ENCODE assay signal across 24 cellular contexts in the genomic region with DNA sequence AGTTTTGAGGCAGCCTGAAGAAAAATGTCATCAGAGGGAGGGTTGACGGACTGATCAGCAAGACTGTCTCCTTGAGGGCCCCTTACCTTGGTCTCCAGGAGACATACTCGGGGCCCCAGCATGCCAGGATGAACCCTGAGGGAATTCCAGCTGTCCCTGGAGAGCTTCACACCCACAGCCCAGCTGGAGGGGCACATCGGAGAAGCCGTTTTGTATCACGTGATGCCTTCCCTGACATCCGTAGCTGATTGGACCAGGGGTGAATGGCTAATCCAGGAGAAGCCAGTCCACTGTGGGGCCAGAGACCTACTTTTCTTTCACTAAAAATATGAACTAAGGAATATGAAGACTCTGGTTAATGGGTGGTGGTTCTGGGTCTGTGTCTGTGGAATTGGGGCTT.
"Had no signal": no experiment of that assay in that cellular context is flagged by ENCODE, and none has a peak within 500 bp of the region (broad histone marks: within the 10 kb centered on the region; RNA-seq: fewer than 3 reads in every experiment).

No MANE protein-coding gene starts in this region.

- H3K27me3 ChIP-seq: pancreas, sigmoid colon, spleen, tibial nerve, uterus had no signal

- H3K9me3 Mint-ChIP-seq: type B pancreatic cell had no signal

- H3K36me3 ChIP-seq: left ventricle myocardium inferior, pancreas, prostate gland, sigmoid colon, spleen, tibial nerve, uterus had no signal

- H3K4me3 ChIP-seq: left ventricle myocardium inferior, mucosa of descending colon, pancreas, prostate gland, sigmoid colon, spleen, tibial nerve, uterus had no signal

- H3K27me3 Mint-ChIP-seq: memory B cell; natural killer cell treated with Interleukin-12 subunit alpha and Interleukin-12 subunit beta and Interleukin-15 and Interleukin-18, amount 100 ng/mL, for 72 hours had no signal

- H3K9me3 ChIP-seq: mucosa of descending colon, pancreas, prostate gland, uterus had no signal

- H3K27ac Mint-ChIP-seq: memory B cell; naive thymus-derived CD4-positive, alpha-beta T cell; natural killer cell treated with Interleukin-12 subunit alpha and Interleukin-12 subunit beta and Interleukin-15 and Interleukin-18, amount 100 ng/mL, for 72 hours; stimulated activated effector memory CD8-positive, alpha-beta T cell treated with anti-CD3 and anti-CD28 coated beads, Interleukin-12 subunit alpha, Interleukin-12 subunit beta, amount 100 ng/mL, for 72 hours; stimulated activated naive CD8-positive, alpha-beta T cell treated with anti-CD3 and anti-CD28 coated beads, Interleukin-15, amount 100 ng/mL, for 72 hours; type B pancreatic cell had no signal

- H3K27ac ChIP-seq: left ventricle myocardium inferior, pancreas, prostate gland, sigmoid colon, spleen, tibial nerve, uterus had no signal

- DNase-seq: islet precursor cell; left ventricle myocardium inferior; midbrain; mucosa of descending colon; naive thymus-derived CD4-positive, alpha-beta T cell; nucleus accumbens; pancreas; posterior cingulate gyrus; retina; right cardiac atrium; sigmoid colon; small intestine; spleen; stimulated activated CD4-positive, alpha-beta T cell treated with anti-CD3 and anti-CD28 coated beads, Interleukin-4, amount 100 ng/mL, for 24 hours; stimulated activated naive CD4-positive, alpha-beta T cell treated with Interleukin-2 at 50 U/mL for 16 hours; stimulated activated naive CD8-positive, alpha-beta T cell treated with anti-CD3 and anti-CD28 coated beads, Interleukin-15, amount 100 ng/mL, for 72 hours; substantia nigra; uterus had no signal

- H3K4me1 ChIP-seq: left ventricle myocardium inferior, pancreas, prostate gland, sigmoid colon, tibial nerve, uterus had no signal

- ATAC-seq: mucosa of descending colon; naive thymus-derived CD4-positive, alpha-beta T cell; natural killer cell treated with Interleukin-12 subunit alpha and Interleukin-12 subunit beta and Interleukin-15 and Interleukin-18, amount 100 ng/mL, for 72 hours; pancreas; right cardiac atrium; stimulated activated effector memory CD8-positive, alpha-beta T cell treated with anti-CD3 and anti-CD28 coated beads, Interleukin-12 subunit alpha, Interleukin-12 subunit beta, amount 100 ng/mL, for 72 hours; stimulated activated naive CD8-positive, alpha-beta T cell treated with anti-CD3 and anti-CD28 coated beads, Interleukin-15, amount 100 ng/mL, for 72 hours had no signal

- H3K36me3 Mint-ChIP-seq: stimulated activated effector memory CD8-positive, alpha-beta T cell treated with anti-CD3 and anti-CD28 coated beads, Interleukin-12 subunit alpha, Interleukin-12 subunit beta, amount 100 ng/mL, for 72 hours; type B pancreatic cell had no signal

- H3K4me3 Mint-ChIP-seq: memory B cell; naive thymus-derived CD4-positive, alpha-beta T cell; natural killer cell treated with Interleukin-12 subunit alpha and Interleukin-12 subunit beta and Interleukin-15 and Interleukin-18, amount 100 ng/mL, for 72 hours; stimulated activated effector memory CD8-positive, alpha-beta T cell treated with anti-CD3 and anti-CD28 coated beads, Interleukin-12 subunit alpha, Interleukin-12 subunit beta, amount 100 ng/mL, for 72 hours; stimulated activated naive CD8-positive, alpha-beta T cell treated with anti-CD3 and anti-CD28 coated beads, Interleukin-15, amount 100 ng/mL, for 72 hours; type B pancreatic cell had no signal
